10 cellular contexts compared by ENCODE assay signal in genomic region chr3:71752911-71753715, GRCh38. TPM values are rescaled to one million over a fixed set of nuclear protein-coding genes. Genes with fewer than 3 reads are reported as not detected.
DNase-seq lines count a peak whose midpoint lies in the region; ATAC-seq and TF ChIP-seq lines count a peak whose summit lies in the region.
"Had no signal": no experiment of that assay in that cellular context is flagged by ENCODE, and none has a peak within 500 bp of the region (broad histone marks: within the 10 kb centered on the region; RNA-seq: fewer than 3 reads in every experiment).

No MANE protein-coding gene starts in this region.

- peak overlapping the region; percentile 29 to 90 (median 79) for H3K4me3 Mint-ChIP-seq in naive thymus-derived CD4-positive, alpha-beta T cell

- TF ChIP-seq CTCF in heart left ventricle (IDR thresholded peaks at IDR 0.05) (no peak), choroid plexus epithelial cell (conservative IDR thresholded peaks at IDR 0.05; ENCODE audit: low read depth, low read length) (no peak), vagina (IDR thresholded peaks at IDR 0.05) (no peak)

- TF ChIP-seq POLR2A in heart left ventricle (IDR thresholded peaks at IDR 0.05) = no peak
- TF ChIP-seq POLR2A in vagina (IDR thresholded peaks at IDR 0.05) = no peak

- DNase-seq in heart left ventricle (no peak), cardiac septum (ENCODE audit: low spot score) (no peak), choroid plexus epithelial cell (ENCODE audit: low read depth) (no peak), vagina (ENCODE audit: extremely low spot score in 2 of 2) (no peak)
- DNase-seq in naive thymus-derived CD4-positive, alpha-beta T cell = peak in 2 of 9 donors; percentile 4 to 5
- no peak for DNase-seq in effector CD8-positive, alpha-beta T cell (lab: John Stamatoyannopoulos, UW)
- DNase-seq: NCI-H2029 had no signal

- WGBS in heart left ventricle, 4 donors = 6 to 16% (median 10%) methylated on average over 20 to 67 of the region's 67 CpGs

- intact Hi-C loops in heart left ventricle (cut with DNase I) (no loop called here), cardiac septum (cut with DNase I) (no loop called here), vagina (cut with DNase I) (no loop called here)
- intact Hi-C loops in naive thymus-derived CD4-positive, alpha-beta T cell (cut with micrococcal nuclease) = loop anchor here in 1 of 2 donors (5.0 kb wide), 1 partner anchor 34 kb away; the partner anchor contains the start of gene PROK2

- peak overlapping the region in 10 of 12 donors; percentile 41 to 67 (median 53) for H3K4me3 ChIP-seq in heart left ventricle
- peak overlapping the region; percentile 35 for H3K4me3 ChIP-seq in choroid plexus epithelial cell (ENCODE audit: low read depth, low read length)
- H3K4me3 ChIP-seq in naive thymus-derived CD4-positive, alpha-beta T cell (ENCODE audit: low read length) = peak overlapping the region; percentile 38
- H3K4me3 ChIP-seq in vagina = peak overlapping the region; percentile 35 to 74

- H3K27ac Mint-ChIP-seq in naive thymus-derived CD4-positive, alpha-beta T cell = no peak overlapping the region

- CTCF ChIA-PET in naive thymus-derived CD4-positive, alpha-beta T cell (lab: Charles Lee) = no interaction called here

- ATAC-seq in heart left ventricle = no peak
- ATAC-seq in naive thymus-derived CD4-positive, alpha-beta T cell = peak; percentile 30
- no peak for ATAC-seq in GM21717 (IDR thresholded peaks at IDR 0.05; ENCODE audit: unreplicated experiment)
- ATAC-seq in GM18870 (IDR thresholded peaks at IDR 0.05; ENCODE audit: unreplicated experiment) = no peak
- ATAC-seq: HCT116 had no signal

- H3K36me3 Mint-ChIP-seq in naive thymus-derived CD4-positive, alpha-beta T cell = peaks cover 0 to 8% (median 0%) of the 10 kb centered on the region in 5 donors

- H3K4me1 ChIP-seq in heart left ventricle (peaks cover 0 to 17% (median 0%) of the 10 kb centered on the region in 12 donors), vagina (peaks cover 12% of the 10 kb centered on the region)
- H3K4me1 ChIP-seq in naive thymus-derived CD4-positive, alpha-beta T cell (ENCODE audit: control insufficient read depth in 2 of 2, insufficient read depth in 2 of 2, low read length in 2 of 2) = peaks cover 0 to 5% of the 10 kb centered on the region in 2 donors

- H3K9me3 ChIP-seq in heart left ventricle (no peaks in the 10 kb centered on the region), vagina (no peaks in the 10 kb centered on the region)
- H3K9me3 ChIP-seq in naive thymus-derived CD4-positive, alpha-beta T cell (ENCODE audit: control insufficient read depth in 2 of 3, low read length in 3 of 3) = no peaks in the 10 kb centered on the region

- H3K36me3 ChIP-seq in heart left ventricle = no peaks in the 10 kb centered on the region
- H3K36me3 ChIP-seq in naive thymus-derived CD4-positive, alpha-beta T cell (ENCODE audit: control insufficient read depth in 2 of 3, insufficient read depth in 3 of 3, low read length in 3 of 3) = no peaks in the 10 kb centered on the region
- no peaks in the 10 kb centered on the region for H3K36me3 ChIP-seq in vagina

- H3K4me1 Mint-ChIP-seq in naive thymus-derived CD4-positive, alpha-beta T cell = peaks cover 0 to 15% (median 13%) of the 10 kb centered on the region in 7 donors

- peaks cover 36 to 73% (median 46%) of the 10 kb centered on the region in 5 donors for H3K27me3 Mint-ChIP-seq in naive thymus-derived CD4-positive, alpha-beta T cell

- H3K27ac ChIP-seq in heart left ventricle = no peak overlapping the region
- H3K27ac ChIP-seq in naive thymus-derived CD4-positive, alpha-beta T cell (ENCODE audit: low read depth, low read length) = no peak overlapping the region
- no peak overlapping the region for H3K27ac ChIP-seq in vagina

- no peaks in the 10 kb centered on the region for H3K9me3 Mint-ChIP-seq in naive thymus-derived CD4-positive, alpha-beta T cell

- POLR2A ChIA-PET in naive thymus-derived CD4-positive, alpha-beta T cell (lab: Charles Lee) = no interaction called here

- peaks cover 0 to 35% (median 11%) of the 10 kb centered on the region in 9 donors for H3K27me3 ChIP-seq in heart left ventricle
- H3K27me3 ChIP-seq in naive thymus-derived CD4-positive, alpha-beta T cell (ENCODE audit: control insufficient read depth in 2 of 2, insufficient read depth in 2 of 2, low read length in 2 of 2) = peaks cover 0 to 6% of the 10 kb centered on the region in 2 donors
- H3K27me3 ChIP-seq in vagina = peaks cover 5% of the 10 kb centered on the region

RNA-seq across cellular contexts. Expression of gene GPR27, which starts 0.5 kb away (rescaled TPM):
- total RNA-seq in heart left ventricle (1 to 10 TPM; 2.0 to 8.0 (median 5.8) TPM), cardiac septum (8.3 TPM), vagina (1.2 TPM)
- under 1 TPM; 0.57 to 0.69 TPM for polyA plus RNA-seq in heart left ventricle
- total RNA-seq in naive thymus-derived CD4-positive, alpha-beta T cell = 1 to 10 TPM in 1 of 5 experiments, under 1 TPM in 1, not detected in 3; 0.24 to 4.7 TPM
- polyA plus RNA-seq in naive thymus-derived CD4-positive, alpha-beta T cell = under 1 TPM in 1 of 2 donors, not detected in 1; 0.60 TPM

RNA-seq across cellular contexts. Expression of gene EIF4E3, which starts 27.9 kb away (rescaled TPM):
- total RNA-seq in heart left ventricle (10 to 100 TPM; 28.5 to 53.0 (median 47.1) TPM), cardiac septum (54.7 TPM), vagina (25.3 TPM)
- 10 to 100 TPM; 18.4 to 23.1 TPM for polyA plus RNA-seq in heart left ventricle
- 10 to 100 TPM; 28.5 to 72.8 (median 39.2) TPM for total RNA-seq in naive thymus-derived CD4-positive, alpha-beta T cell
- 10 to 100 TPM; 17.7 to 26.1 TPM for polyA plus RNA-seq in naive thymus-derived CD4-positive, alpha-beta T cell

RNA-seq across cellular contexts. Expression of gene PROK2, which starts 31.8 kb away (rescaled TPM):
- total RNA-seq in heart left ventricle (under 1 TPM in 6 of 9 donors, not detected in 3; 0.17 to 0.49 (median 0.28) TPM), cardiac septum (1.3 TPM), vagina (0.74 TPM)
- polyA plus RNA-seq in heart left ventricle = under 1 TPM in 1 of 2 donors, not detected in 1; 0.24 TPM
- 10 to 100 TPM in 1 of 5 experiments, not detected in 4; 14.1 TPM for total RNA-seq in naive thymus-derived CD4-positive, alpha-beta T cell
- not detected for polyA plus RNA-seq in naive thymus-derived CD4-positive, alpha-beta T cell
